7 cellular contexts compared by ENCODE assay signal in the genomic region with DNA sequence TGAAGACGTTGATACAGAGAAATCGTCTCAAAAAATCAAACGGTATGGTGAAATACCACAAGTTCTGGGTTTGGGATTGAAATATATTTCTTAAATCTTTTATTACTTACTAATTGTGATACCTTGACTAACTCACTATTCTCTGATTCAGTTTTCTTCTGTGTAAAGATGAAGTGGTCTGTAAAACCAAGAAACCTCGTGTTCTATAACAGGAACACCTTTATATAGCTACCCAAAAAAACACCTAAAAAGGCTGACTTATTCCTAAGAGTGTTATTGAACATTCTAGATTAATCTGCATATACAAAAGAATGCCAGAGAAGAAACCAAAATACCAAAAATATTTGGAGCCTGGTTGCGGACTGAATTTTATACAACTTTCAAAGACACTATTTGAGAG. TPM values are rescaled to one million over a fixed set of nuclear protein-coding genes. Genes with fewer than 3 reads are reported as not detected.
DNase-seq lines count a peak whose midpoint lies in the region; ATAC-seq, FAIRE-seq and TF ChIP-seq lines count a peak whose summit lies in the region.

No MANE protein-coding gene starts in this region.

- in situ Hi-C loops in HAP-1 (cut with MboI; ENCODE audit: low sequenced_read_pairs) = no loop called here

- no peaks in the 10 kb centered on the region for H3K9me3 Mint-ChIP-seq in stimulated activated memory B cell treated with anti-CD40 and anti-IgM and Interleukin-4, amounts not matched to agents 10 μg/mL and 1 μg/mL and 100 μg/mL, for 72 hours

- peak overlapping the region; percentile 49 for H3K4me3 ChIP-seq in HAP-1
- peak overlapping the region; percentile 46 for H3K4me3 ChIP-seq in SJSA1
- peak overlapping the region; percentile 93 for H3K4me3 ChIP-seq in fibroblast of villous mesenchyme (ENCODE audit: low read depth, low read length)

- H3K36me3 ChIP-seq in HAP-1 (replicated peaks) (0 out of 2 replicates have a peak, but pooled peaks cover 2% of the 10 kb centered on the region), SJSA1 (peaks cover 5% of the 10 kb centered on the region)

- H3K4me1 ChIP-seq in HAP-1 = peaks cover 8% of the 10 kb centered on the region
- H3K4me1 ChIP-seq in SJSA1 (replicated peaks) = no peaks in the 10 kb centered on the region; the same call in 1 of the 2 replicates

- TF ChIP-seq CTCF in fibroblast of villous mesenchyme (IDR thresholded peaks at IDR 0.05; ENCODE audit: insufficient read depth, low read depth, low read length) = no peak
- no peak for TF ChIP-seq CTCF in D721Med (IDR thresholded peaks at IDR 0.05; ENCODE audit: insufficient read depth, missing control alignments)

- H3K27ac Mint-ChIP-seq in stimulated activated memory B cell treated with anti-CD40 and anti-IgM and Interleukin-4, amounts not matched to agents 10 μg/mL and 1 μg/mL and 100 μg/mL, for 72 hours = peak overlapping the region; percentile 77

- H3K4me1 Mint-ChIP-seq in stimulated activated memory B cell treated with anti-CD40 and anti-IgM and Interleukin-4, amounts not matched to agents 10 μg/mL and 1 μg/mL and 100 μg/mL, for 72 hours = peaks cover 20% of the 10 kb centered on the region

- peak overlapping the region; percentile 78 for H3K27ac ChIP-seq in SJSA1

- H3K9me3 ChIP-seq in HAP-1 = no peaks in the 10 kb centered on the region
- no peaks in the 10 kb centered on the region for H3K9me3 ChIP-seq in SJSA1 (replicated peaks)

- FAIRE-seq in D721Med (lab: Jason Lieb, UNC) = no peak

- H3K27me3 ChIP-seq in HAP-1 (ENCODE audit: low read depth) = no peaks in the 10 kb centered on the region
- no peaks in the 10 kb centered on the region for H3K27me3 ChIP-seq in SJSA1 (replicated peaks)

- no peak for DNase-seq in HAP-1 (ENCODE audit: low spot score in 2 of 2)
- DNase-seq in SJSA1 (ENCODE audit: low read depth in 1 of 2, low spot score in 2 of 2) = no peak
- no peak for DNase-seq in fibroblast of villous mesenchyme (ENCODE audit: low read depth)
- no peak for DNase-seq in DMS114 treated with DMSO at 0.1 percent for 48 hours (lab: John Stamatoyannopoulos, UW; ENCODE audit: unreplicated experiment)
- no peak for DNase-seq in D721Med (ENCODE audit: insufficient read length, low spot score)
- no peak for DNase-seq in NCI-H748 treated with DMSO at 0.1 percent for 48 hours (lab: John Stamatoyannopoulos, UW)

- no peaks in the 10 kb centered on the region for H3K36me3 Mint-ChIP-seq in stimulated activated memory B cell treated with anti-CD40 and anti-IgM and Interleukin-4, amounts not matched to agents 10 μg/mL and 1 μg/mL and 100 μg/mL, for 72 hours

- no peak for ATAC-seq in stimulated activated memory B cell treated with anti-CD40 and anti-IgM and Interleukin-4, amounts not matched to agents 10 μg/mL and 1 μg/mL and 100 μg/mL, for 72 hours

- no peaks in the 10 kb centered on the region for H3K27me3 Mint-ChIP-seq in stimulated activated memory B cell treated with anti-CD40 and anti-IgM and Interleukin-4, amounts not matched to agents 10 μg/mL and 1 μg/mL and 100 μg/mL, for 72 hours

- H3K4me3 Mint-ChIP-seq in stimulated activated memory B cell treated with anti-CD40 and anti-IgM and Interleukin-4, amounts not matched to agents 10 μg/mL and 1 μg/mL and 100 μg/mL, for 72 hours = peak overlapping the region; percentile 85

RNA-seq across cellular contexts. Expression of gene LRRIQ3, which starts 0.7 kb away (rescaled TPM):
- 1.7 and 2.5 TPM in 2 replicates for total RNA-seq in SJSA1 (2014; rRNA removed; shearing (Covaris generic))
- 0.32 and 1.7 TPM in 2 replicates for total RNA-seq in fibroblast of villous mesenchyme

RNA-seq across cellular contexts. Expression of gene FPGT, which starts 0.8 kb away (rescaled TPM):
- 11.4 and 16.3 TPM in 2 replicates for total RNA-seq in SJSA1 (2014; rRNA removed; shearing (Covaris generic))
- total RNA-seq in fibroblast of villous mesenchyme = 8.1 and 18.1 TPM in 2 replicates

RNA-seq across cellular contexts. Expression of gene TNNI3K, which starts 37.9 kb away (rescaled TPM):
- not detected in 2 replicates for total RNA-seq in SJSA1 (2014; rRNA removed; shearing (Covaris generic))
- total RNA-seq in fibroblast of villous mesenchyme = 1.3 TPM in 1 of 2 replicates, not detected in the other
